25 cellular contexts compared by ENCODE assay signal in the genomic region with DNA sequence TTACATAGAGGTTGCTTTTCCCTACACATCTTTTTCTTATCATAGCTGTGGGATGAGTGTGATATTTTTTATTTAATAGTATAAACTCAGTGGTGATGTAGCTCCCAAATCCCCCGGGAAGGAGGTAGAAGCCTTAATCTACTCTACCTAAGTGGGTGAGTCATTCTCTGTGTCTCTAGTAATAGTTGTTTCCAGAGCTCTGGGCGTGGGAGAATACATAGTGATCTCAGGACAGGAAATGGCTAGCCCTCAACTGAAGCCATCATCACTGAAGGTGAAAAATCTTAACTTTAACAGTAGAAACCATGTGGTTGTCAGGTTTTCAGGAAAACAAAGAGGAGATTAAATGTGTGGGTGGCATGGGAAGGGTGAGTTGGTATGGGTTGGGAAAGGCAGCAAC.
"Had no signal": no experiment of that assay in that cellular context is flagged by ENCODE, and none has a peak within 500 bp of the region (broad histone marks: within the 10 kb centered on the region; RNA-seq: fewer than 3 reads in every experiment).

No MANE protein-coding gene starts in this region.

- H3K4me3 ChIP-seq: ascending aorta, Peyer's patch, SJCRH30, SK-N-MC had no signal

- H3K27ac ChIP-seq: ascending aorta, Peyer's patch, SJCRH30 had no signal

- H3K36me3 ChIP-seq: ascending aorta, Peyer's patch, SJCRH30 had no signal

- H3K9me3 ChIP-seq: ascending aorta, SJCRH30 had no signal

- DNase-seq: activated CD4-positive, alpha-beta T cell treated with anti-CD3 and anti-CD28 coated beads, Interleukin-2, amount 10 ng/mL, durations not matched to agents 24 days and 14 days; activated CD4-positive, alpha-beta T cell treated with anti-CD3 and anti-CD28 coated beads, Interleukin-2, amount 50 U/mL, for 4 hours; activated CD8-positive, alpha-beta T cell treated with anti-CD3 and anti-CD28 coated beads for 36 hours; activated gamma-delta T cell; activated naive CD4-positive, alpha-beta T cell treated with Interleukin-2 at 50 U/mL for 16 hours; activated naive CD8-positive, alpha-beta T cell treated with anti-CD3 and anti-CD28 coated beads, Interleukin-2, amount 10 ng/mL, durations not matched to agents 7 days and 5 days; activated T-cell treated with anti-CD3 and anti-CD28 coated beads, Interleukin-2, amount 50 U/mL, for 24 hours; amygdala; caudate nucleus; cerebellar nuclear complex; Karpas-422; MM.1S; MV-4-11; NCI-H1092; NCI-H1436 treated with DMSO at 0.1 percent for 48 hours; NCI-H1694 treated with DMSO at 0.1 percent for 48 hours; NCI-H2029; NCI-H345; NCI-H524 treated with DMSO at 0.1 percent for 48 hours; Peyer's patch; SHP77; SJCRH30; T1000 had no signal

- ATAC-seq: activated CD8-positive, alpha-beta T cell treated with anti-CD3 and anti-CD28 coated beads for 36 hours had no signal

- H3K4me1 ChIP-seq: ascending aorta, Peyer's patch, SJCRH30 had no signal

- H3K27me3 ChIP-seq: ascending aorta, Peyer's patch, SJCRH30 had no signal
